ENCODE assay signal across 19 cellular contexts in the genomic region with DNA sequence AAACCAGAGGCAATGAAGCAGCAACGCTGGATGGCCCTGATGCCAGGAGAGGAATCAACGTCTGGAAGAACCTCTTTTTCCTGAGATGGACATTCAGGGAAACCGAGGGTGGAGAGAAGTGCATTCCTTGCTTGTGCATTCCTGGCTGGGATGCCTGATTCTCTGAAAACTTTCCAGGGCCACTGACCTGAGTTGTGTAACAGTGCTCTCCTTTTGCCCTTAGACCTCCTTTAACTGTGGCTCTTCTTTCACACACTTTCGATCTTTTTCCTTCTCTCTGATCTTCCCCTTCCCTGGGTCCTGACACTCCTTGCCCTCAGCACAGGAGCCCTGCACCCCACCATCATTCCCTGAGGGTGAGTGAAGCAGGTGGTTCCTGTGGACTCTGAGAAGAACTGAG. TPM values are rescaled to one million over a fixed set of nuclear protein-coding genes. Genes with fewer than 3 reads are reported as not detected.
"Had no signal": no experiment of that assay in that cellular context is flagged by ENCODE, and none has a peak within 500 bp of the region (broad histone marks: within the 10 kb centered on the region; RNA-seq: fewer than 3 reads in every experiment).

No MANE protein-coding gene starts in this region.

- H3K36me3 Mint-ChIP-seq: activated naive CD4-positive, alpha-beta T cell treated with anti-CD3 and anti-CD28 coated beads, Interleukin-2, amount 50 U/mL, for 72 hours had no signal

- H3K9me3 Mint-ChIP-seq: activated CD4-positive, alpha-beta T cell treated with anti-CD3 and anti-CD28 coated beads, Interleukin-2, amount 10 ng/mL, durations not matched to agents 24 days and 14 days; activated naive CD4-positive, alpha-beta T cell treated with anti-CD3 and anti-CD28 coated beads, Interleukin-2, amount 50 U/mL, for 72 hours; stimulated activated naive CD8-positive, alpha-beta T cell treated with anti-CD3 and anti-CD28 coated beads, Interleukin-15, Interleukin-2, amounts not matched to agents 100 ng/mL and 50 ng/mL, for 24 hours had no signal

- H3K4me3 ChIP-seq: pancreas, upper lobe of left lung had no signal

- ATAC-seq: activated CD8-positive, alpha-beta T cell treated with anti-CD3 and anti-CD28 coated beads, Interleukin-2, amount 10 ng/mL, durations not matched to agents 7 days and 5 days; activated naive CD4-positive, alpha-beta T cell treated with anti-CD3 and anti-CD28 coated beads, Interleukin-2, amount 50 U/mL, for 72 hours; foreskin keratinocyte; pancreas had no signal

- H3K4me1 ChIP-seq: foreskin keratinocyte, pancreas had no signal

- DNase-seq: activated CD4-positive, alpha-beta T cell treated with anti-CD3 and anti-CD28 coated beads, Interleukin-2, amount 10 ng/mL, durations not matched to agents 24 days and 14 days; activated CD4-positive, CD25-positive, alpha-beta regulatory T cell; activated CD8-positive, alpha-beta memory T cell treated with anti-CD3 and anti-CD28 coated beads, Interleukin-2, amount 50 U/mL, for 4 hours; activated CD8-positive, alpha-beta T cell treated with anti-CD3 and anti-CD28 coated beads, Interleukin-2, amount 10 ng/mL, durations not matched to agents 7 days and 5 days; activated effector memory CD4-positive, alpha-beta T cell treated with anti-CD3 and anti-CD28 coated beads, Interleukin-2, amount 50 U/mL, for 16 hours; activated T-cell treated with anti-CD3 and anti-CD28 coated beads, Interleukin-2, amount 50 U/mL, for 48 hours; brain microvascular endothelial cell; effector memory CD4-positive, alpha-beta T cell; foreskin keratinocyte; kidney glomerular epithelial cell; pancreas; SW 1271; upper lobe of left lung had no signal

- H3K27ac ChIP-seq: brain microvascular endothelial cell, foreskin keratinocyte, pancreas, upper lobe of left lung had no signal

- H3K27ac Mint-ChIP-seq: activated CD4-positive, alpha-beta T cell treated with anti-CD3 and anti-CD28 coated beads, Interleukin-2, amount 10 ng/mL, durations not matched to agents 24 days and 14 days; activated CD8-positive, alpha-beta T cell treated with anti-CD3 and anti-CD28 coated beads, Interleukin-2, amount 10 ng/mL, durations not matched to agents 7 days and 5 days; activated naive CD4-positive, alpha-beta T cell treated with anti-CD3 and anti-CD28 coated beads, Interleukin-2, amount 50 U/mL, for 72 hours; dendritic cell treated with granulocyte-macrophage colony-stimulating factor and Interleukin-4, amounts not matched to agents 40 ng/mL and 50 ng/mL, for 4 days; stimulated activated naive CD8-positive, alpha-beta T cell treated with anti-CD3 and anti-CD28 coated beads, Interleukin-15, Interleukin-2, amounts not matched to agents 100 ng/mL and 50 ng/mL, for 24 hours had no signal

- FAIRE-seq: pancreas had no signal

- H3K4me3 Mint-ChIP-seq: activated CD4-positive, alpha-beta T cell treated with anti-CD3 and anti-CD28 coated beads, Interleukin-2, amount 10 ng/mL, durations not matched to agents 24 days and 14 days; activated CD8-positive, alpha-beta T cell treated with anti-CD3 and anti-CD28 coated beads, Interleukin-2, amount 10 ng/mL, durations not matched to agents 7 days and 5 days; dendritic cell treated with granulocyte-macrophage colony-stimulating factor and Interleukin-4, amounts not matched to agents 40 ng/mL and 50 ng/mL, for 4 days; stimulated activated naive CD8-positive, alpha-beta T cell treated with anti-CD3 and anti-CD28 coated beads, Interleukin-15, Interleukin-2, amounts not matched to agents 100 ng/mL and 50 ng/mL, for 24 hours had no signal

- H3K9me3 ChIP-seq: pancreas, upper lobe of left lung had no signal

- H3K36me3 ChIP-seq: brain microvascular endothelial cell, pancreas, upper lobe of left lung had no signal

RNA-seq across cellular contexts. Expression of a gene that starts 24.6 kb away (rescaled TPM):
- total RNA-seq: T-helper 2 cell treated with Interferon-gamma antibody and Interleukin-4, amounts not matched to agents 100 ng/mL and 5 ng/mL, for 36 hours had no signal

RNA-seq across cellular contexts. Expression of a gene that starts 44.1 kb away (rescaled TPM):
- total RNA-seq: lower leg skin, skeletal muscle tissue had no signal
